1 cellular context compared by ENCODE assay signal in the genomic region with DNA sequence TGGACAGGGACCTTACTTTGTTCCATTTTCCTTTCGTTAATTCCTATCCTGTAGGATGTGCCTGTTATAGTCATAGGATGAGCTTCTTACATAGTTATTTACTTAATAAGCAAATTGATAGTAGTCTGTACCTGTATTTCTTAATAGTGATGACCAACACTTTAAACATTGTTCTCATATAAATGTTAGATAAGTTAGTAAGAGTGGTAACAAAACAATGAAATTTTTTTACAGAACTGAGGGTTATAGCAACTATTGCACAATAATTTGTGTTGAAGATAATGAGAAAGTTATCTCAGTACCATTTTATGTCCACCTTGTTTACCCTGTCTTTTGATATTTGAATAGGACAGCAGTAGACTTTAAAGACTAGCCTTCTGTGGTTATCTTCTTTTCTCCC.
TF ChIP-seq lines count a peak whose summit lies in the region.

No MANE protein-coding gene starts in this region.

TF ChIP-seq in K562, 482 proteins besides CTCF, POLR2A, EP300 and RAD21:
- TF ChIP-seq ZNF311 (CRISPR knock-in tag; IDR thresholded peaks at IDR 0.05) = no peak
- TF ChIP-seq HOMEZ (CRISPR knock-in tag; IDR thresholded peaks at IDR 0.05) = no peak
- TF ChIP-seq KHSRP (IDR thresholded peaks at IDR 0.05) = no peak
- no peak for TF ChIP-seq FOXA3 (CRISPR knock-in tag; conservative IDR thresholded peaks at IDR 0.05 in 1 of 2, IDR thresholded peaks at IDR 0.05 in 1 of 2)
- TF ChIP-seq RBM15 (IDR thresholded peaks at IDR 0.05; ENCODE audit: insufficient read depth, low read length) = no peak
- no peak for TF ChIP-seq TAF9B (IDR thresholded peaks at IDR 0.05; ENCODE audit: partially characterized antibody)
- no peak for TF ChIP-seq ZNF282 (CRISPR knock-in tag; IDR thresholded peaks at IDR 0.05)
- TF ChIP-seq DDX20 (tag; IDR thresholded peaks at IDR 0.05; ENCODE audit: low read depth) = no peak
- no peak for TF ChIP-seq TFAP4 (CRISPR knock-in tag; IDR thresholded peaks at IDR 0.05; ENCODE audit: borderline replicate concordance)
- no peak for TF ChIP-seq CEBPG (CRISPR knock-in tag; IDR thresholded peaks at IDR 0.05)
- peak; percentile 76 to 97 for TF ChIP-seq CEBPG (tag; conservative IDR thresholded peaks at IDR 0.05 in 1 of 2, IDR thresholded peaks at IDR 0.05 in 1 of 2)
- peak; percentile 91 for TF ChIP-seq CEBPB (tag; IDR thresholded peaks at IDR 0.05)
